In genomic region chr6:44855562-44856494, GRCh38 we compare ENCODE assay signal across 1 cellular context.
TF ChIP-seq lines count a peak whose summit lies in the region.

No MANE protein-coding gene starts in this region.

TF ChIP-seq in GM12878, 131 proteins besides CTCF, POLR2A, EP300 and RAD21 (continued from another document):
- TF ChIP-seq ZBTB33 (IDR thresholded peaks at IDR 0.05) (no peak), BHLHE40 (IDR thresholded peaks at IDR 0.05; ENCODE audit: borderline replicate concordance in 1 of 2, low read depth in 2 of 2, low read length in 1 of 2) (no peak), SUPT20H (IDR thresholded peaks at IDR 0.05; ENCODE audit: borderline replicate concordance, control insufficient read depth, low read depth, low read length) (no peak)
